9 cellular contexts compared by ENCODE assay signal in the genomic region with DNA sequence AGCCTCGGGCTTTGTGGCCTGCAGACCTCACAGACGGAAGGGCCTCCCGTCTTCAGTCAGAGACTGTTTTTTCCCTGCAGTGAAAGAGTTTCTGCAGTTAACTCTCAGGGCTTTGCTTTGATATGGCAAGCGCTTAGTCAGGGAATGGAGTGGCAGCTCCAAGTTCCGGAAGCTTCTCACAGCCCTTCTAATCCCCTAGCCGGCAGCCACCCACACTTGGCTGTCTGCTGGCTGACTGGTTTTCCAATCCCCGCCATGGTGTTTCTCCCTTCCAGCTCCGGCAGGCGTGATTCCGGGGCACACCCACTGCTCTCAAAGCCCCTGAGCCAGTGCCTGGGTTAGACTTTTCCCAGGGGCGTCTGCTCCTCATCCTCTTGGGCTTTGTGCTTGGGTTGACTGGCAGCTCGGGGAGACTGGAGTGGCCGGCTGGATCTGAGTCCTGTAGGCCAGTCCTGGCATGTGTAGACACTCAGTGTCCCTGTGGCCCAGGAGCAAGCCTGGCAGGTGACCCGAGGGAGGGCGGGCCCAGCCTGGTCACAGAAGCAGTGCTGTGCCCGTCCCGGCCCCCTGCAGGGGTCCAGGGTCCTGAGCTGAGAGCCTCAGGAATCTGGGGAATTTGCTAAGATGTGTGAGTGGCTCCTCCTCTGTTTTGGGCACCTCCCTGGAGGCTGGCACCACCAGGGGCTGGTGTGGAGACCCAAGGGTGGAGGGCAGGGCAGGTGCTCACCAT. TPM values are rescaled to one million over a fixed set of nuclear protein-coding genes. Genes with fewer than 3 reads are reported as not detected.
DNase-seq lines count a peak whose midpoint lies in the region; ATAC-seq lines count a peak whose summit lies in the region.
"Had no signal": no experiment of that assay in that cellular context is flagged by ENCODE, and none has a peak within 500 bp of the region (broad histone marks: within the 10 kb centered on the region; RNA-seq: fewer than 3 reads in every experiment).

No MANE protein-coding gene starts in this region.

- no peaks in the 10 kb centered on the region for H3K9me3 ChIP-seq in mesodermal cell (ENCODE audit: control insufficient read depth, low read length)

- DNase-seq in Right ventricle myocardium superior (no peak), cardiac septum (ENCODE audit: low spot score) (no peak), NCI-H82 treated with DMSO at 0.1 percent for 48 hours (lab: John Stamatoyannopoulos, UW; ENCODE audit: unreplicated experiment) (no peak)
- DNase-seq in stimulated activated naive CD8-positive, alpha-beta T cell treated with anti-CD3 and anti-CD28 coated beads, Interleukin-15, Interleukin-2, amounts not matched to agents 100 U/mL and 50 U/mL, for 24 hours: no peak
- DNase-seq: NCI-H1092 had no signal

- ATAC-seq in Right ventricle myocardium superior (ENCODE audit: poor library complexity) (peak; percentile 5), esophagus mucosa (peak; percentile 70), HG02840 (IDR thresholded peaks at IDR 0.05; ENCODE audit: low FRiP score, unreplicated experiment) (no peak), GM21423 (IDR thresholded peaks at IDR 0.05; ENCODE audit: unreplicated experiment) (no peak)
- ATAC-seq in stimulated activated naive CD8-positive, alpha-beta T cell treated with anti-CD3 and anti-CD28 coated beads, Interleukin-15, Interleukin-2, amounts not matched to agents 100 U/mL and 50 U/mL, for 24 hours: no peak

- H3K4me3 ChIP-seq in mesodermal cell (ENCODE audit: extremely low read depth, insufficient read depth, low read length, poor library complexity, severe bottlenecking): no peak overlapping the region

- intact Hi-C loops in Right ventricle myocardium superior (cut with DNase I): no loop called here
- intact Hi-C loops in cardiac septum (cut with DNase I): no loop called here

- peaks cover 6% of the 10 kb centered on the region for H3K36me3 ChIP-seq in mesodermal cell (ENCODE audit: control insufficient read depth, insufficient read depth, low read length)

- WGBS in mesodermal cell (ENCODE audit: insufficient coverage in 2 of 2), 2 experiments: 76 to 83% methylated on average over 15 to 17 of the region's 17 CpGs

- peak overlapping the region; percentile 68 for H3K27ac ChIP-seq in mesodermal cell (ENCODE audit: low read depth, low read length, severe bottlenecking)

- peaks cover 31% of the 10 kb centered on the region for H3K4me1 ChIP-seq in mesodermal cell (ENCODE audit: control insufficient read depth, insufficient read depth, low read length, poor library complexity, severe bottlenecking)

RNA-seq across cellular contexts. Expression of a gene that starts 30.0 kb away (rescaled TPM):
- total RNA-seq in Right ventricle myocardium superior: 34.7 TPM
- 9.8 TPM for total RNA-seq in cardiac septum
- total RNA-seq in esophagus mucosa: 111 TPM
- polyA plus RNA-seq in mesodermal cell (2013, experiment 1 of 2): 27.1 TPM
- 24.1 TPM for polyA plus RNA-seq in mesodermal cell (2013, experiment 2 of 2)

Comparison
In these comparisons a context has a peak if more than half of its experiments do, and no peak if none do; other contexts are left out.
1. ATAC-seq: peak in Right ventricle myocardium superior (single experiment) and esophagus mucosa (single experiment); none in stimulated activated naive CD8-positive, alpha-beta T cell treated with anti-CD3 and anti-CD28 coated beads, Interleukin-15, Interleukin-2, amounts not matched to agents 100 U/mL and 50 U/mL, for 24 hours (single experiment), HG02840 (single experiment) and GM21423 (single experiment).